Comparison of ENCODE assay signal across 7 cellular contexts in the genomic region with DNA sequence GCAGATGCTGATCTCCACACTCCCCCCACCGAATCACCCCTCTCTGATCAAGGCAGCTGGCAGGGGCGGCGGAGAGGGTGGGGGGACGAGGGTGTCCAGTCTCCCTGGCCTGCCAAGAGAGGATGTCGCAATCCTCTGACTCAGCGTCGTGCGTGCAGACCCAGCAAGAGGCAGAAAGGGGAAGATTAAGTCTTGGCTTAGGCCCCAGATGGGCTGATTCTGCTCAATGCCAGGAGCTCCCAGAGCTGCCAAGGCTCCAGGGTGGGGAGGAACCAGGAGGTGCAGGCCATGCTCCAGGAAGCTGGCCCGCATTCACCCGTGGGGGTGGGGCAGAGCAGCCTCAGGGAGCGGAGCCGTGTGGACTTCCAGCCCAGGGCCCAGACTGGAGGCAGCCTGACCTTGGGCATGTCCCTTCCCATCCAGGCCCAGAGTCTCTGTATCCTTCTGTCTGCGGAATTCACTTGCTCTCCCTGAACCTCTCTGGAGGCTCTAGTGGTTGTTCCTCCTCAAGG. TPM values are rescaled to one million over a fixed set of nuclear protein-coding genes. Genes with fewer than 3 reads are reported as not detected.
A peak's percentile ranks its signal among the peaks of the same experiment; 100 is the strongest.
DNase-seq lines count a peak whose midpoint lies in the region; ATAC-seq and TF ChIP-seq lines count a peak whose summit lies in the region.

No MANE protein-coding gene starts in this region.

- DNase-seq in EL, result peak; percentile 100
- peak; percentile 86 for DNase-seq in NCI-H1092 (lab: John Stamatoyannopoulos, UW)
- no peak for DNase-seq in WTC11 (ENCODE audit: low spot score)
- peak in 55 of 56 donors; percentile 24 to 91 (median 73) for DNase-seq in nucleus accumbens (lab: John Stamatoyannopoulos, UW)
- no peak for DNase-seq in NCI-H1436 treated with DMSO at 0.1 percent for 48 hours (lab: John Stamatoyannopoulos, UW)

- peak overlapping the region; percentile 77 to 96 (median 92) for H3K27ac ChIP-seq in gastroesophageal sphincter

- peaks cover 19% of the 10 kb centered on the region for H3K4me1 Mint-ChIP-seq in WTC11

- ATAC-seq in WTC11 (peak; percentile 43), gastroesophageal sphincter (peak; percentile 99), GM19397 (IDR thresholded peaks at IDR 0.05; ENCODE audit: unreplicated experiment) (no peak)

- WGBS in gastroesophageal sphincter (ENCODE audit: low coverage in 1 of 2), 2 donors, result 0% methylated on average over 4 to 5 of the region's 13 CpGs

- peaks cover 37% of the 10 kb centered on the region for H3K27me3 Mint-ChIP-seq in WTC11 (ENCODE audit: low read depth)

- H3K27ac Mint-ChIP-seq in WTC11, result no peak overlapping the region

- no peaks in the 10 kb centered on the region for H3K27me3 ChIP-seq in gastroesophageal sphincter

- H3K4me3 ChIP-seq in gastroesophageal sphincter, result no peak overlapping the region

- no peak for TF ChIP-seq POLR2A in gastroesophageal sphincter (IDR thresholded peaks at IDR 0.05)

- peaks cover 5 to 77% (median 38%) of the 10 kb centered on the region in 3 donors for H3K4me1 ChIP-seq in gastroesophageal sphincter

- POLR2A ChIA-PET in WTC11 (lab: Charles Lee), result interaction anchor here (0.8 kb wide), 1 partner anchor 12 kb away, joined by 3 read pairs; no protein-coding TSS in a partner anchor

- TF ChIP-seq CTCF in WTC11 (IDR thresholded peaks at IDR 0.05), result no peak
- no peak for TF ChIP-seq CTCF in gastroesophageal sphincter (IDR thresholded peaks at IDR 0.05)

- CTCF ChIA-PET in WTC11 (lab: Charles Lee), result interaction anchor here (0.7 to 4.5 kb wide), 7 partner anchors 11 to 43 kb away, joined by 3 to 23 read pairs (median 4); no protein-coding TSS in a partner anchor

- no peaks in the 10 kb centered on the region for H3K36me3 Mint-ChIP-seq in WTC11

- no peak for TF ChIP-seq EP300 in gastroesophageal sphincter (IDR thresholded peaks at IDR 0.05)

- no peaks in the 10 kb centered on the region for H3K9me3 Mint-ChIP-seq in WTC11

- H3K9me3 ChIP-seq in gastroesophageal sphincter, result no peaks in the 10 kb centered on the region

- no peak overlapping the region for H3K4me3 Mint-ChIP-seq in WTC11

- no peaks in the 10 kb centered on the region for H3K36me3 ChIP-seq in gastroesophageal sphincter

TF ChIP-seq in WTC11, 78 proteins besides CTCF, POLR2A, EP300 and RAD21 (continues in another document):
- TF ChIP-seq ZNF396 (CRISPR knock-in tag; IDR thresholded peaks at IDR 0.05; ENCODE audit: borderline replicate concordance) (no peak), ZNF425 (CRISPR knock-in tag; conservative IDR thresholded peaks at IDR 0.05) (no peak), NFYB (CRISPR knock-in tag; conservative IDR thresholded peaks at IDR 0.05; ENCODE audit: low read depth) (no peak), CBFB (CRISPR knock-in tag; IDR thresholded peaks at IDR 0.05; ENCODE audit: low read depth) (no peak), GRHL2 (CRISPR knock-in tag; IDR thresholded peaks at IDR 0.05; ENCODE audit: insufficient replicate concordance, severe bottlenecking) (no peak), TEAD1 (CRISPR knock-in tag; IDR thresholded peaks at IDR 0.05) (no peak), USF2 (CRISPR knock-in tag; IDR thresholded peaks at IDR 0.05) (no peak), ZNF416 (CRISPR knock-in tag; IDR thresholded peaks at IDR 0.05) (no peak), ATF1 (CRISPR knock-in tag; IDR thresholded peaks at IDR 0.05) (no peak), ZBTB21 (CRISPR knock-in tag; IDR thresholded peaks at IDR 0.05; ENCODE audit: borderline replicate concordance) (no peak), CREB1 (CRISPR knock-in tag; IDR thresholded peaks at IDR 0.05) (no peak), ZBTB43 (CRISPR knock-in tag; IDR thresholded peaks at IDR 0.05) (no peak), NR2C2 (CRISPR knock-in tag; IDR thresholded peaks at IDR 0.05) (no peak), RORB (CRISPR knock-in tag; IDR thresholded peaks at IDR 0.05) (no peak)
- TF ChIP-seq, protein P1, sequence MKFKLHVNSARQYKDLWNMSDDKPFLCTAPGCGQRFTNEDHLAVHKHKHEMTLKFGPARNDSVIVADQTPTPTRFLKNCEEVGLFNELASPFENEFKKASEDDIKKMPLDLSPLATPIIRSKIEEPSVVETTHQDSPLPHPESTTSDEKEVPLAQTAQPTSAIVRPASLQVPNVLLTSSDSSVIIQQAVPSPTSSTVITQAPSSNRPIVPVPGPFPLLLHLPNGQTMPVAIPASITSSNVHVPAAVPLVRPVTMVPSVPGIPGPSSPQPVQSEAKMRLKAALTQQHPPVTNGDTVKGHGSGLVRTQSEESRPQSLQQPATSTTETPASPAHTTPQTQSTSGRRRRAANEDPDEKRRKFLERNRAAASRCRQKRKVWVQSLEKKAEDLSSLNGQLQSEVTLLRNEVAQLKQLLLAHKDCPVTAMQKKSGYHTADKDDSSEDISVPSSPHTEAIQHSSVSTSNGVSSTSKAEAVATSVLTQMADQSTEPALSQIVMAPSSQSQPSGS (CRISPR knock-in tag; IDR thresholded peaks at IDR 0.05; ENCODE audit: borderline replicate concordance, low read depth), result no peak
- TF ChIP-seq, protein P2, sequence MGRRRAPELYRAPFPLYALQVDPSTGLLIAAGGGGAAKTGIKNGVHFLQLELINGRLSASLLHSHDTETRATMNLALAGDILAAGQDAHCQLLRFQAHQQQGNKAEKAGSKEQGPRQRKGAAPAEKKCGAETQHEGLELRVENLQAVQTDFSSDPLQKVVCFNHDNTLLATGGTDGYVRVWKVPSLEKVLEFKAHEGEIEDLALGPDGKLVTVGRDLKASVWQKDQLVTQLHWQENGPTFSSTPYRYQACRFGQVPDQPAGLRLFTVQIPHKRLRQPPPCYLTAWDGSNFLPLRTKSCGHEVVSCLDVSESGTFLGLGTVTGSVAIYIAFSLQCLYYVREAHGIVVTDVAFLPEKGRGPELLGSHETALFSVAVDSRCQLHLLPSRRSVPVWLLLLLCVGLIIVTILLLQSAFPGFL (CRISPR knock-in tag; IDR thresholded peaks at IDR 0.05; ENCODE audit: borderline replicate concordance), result no peak

RNA-seq across cellular contexts. Expression of gene BCL3, which starts 6.6 kb away (rescaled TPM):
- total RNA-seq in WTC11 (2021), result 4.6 to 7.8 TPM (median 5.6 TPM) in 3 replicates
- 10 to 100 TPM; 13.2 to 37.7 (median 16.4) TPM for total RNA-seq in gastroesophageal sphincter

RNA-seq across cellular contexts. Expression of gene CBLC, which starts 35.8 kb away (rescaled TPM):
- total RNA-seq in WTC11 (2021) (20.5 to 29.5 TPM (median 27.8 TPM) in 3 replicates), gastroesophageal sphincter (1 to 10 TPM in 1 of 4 donors, under 1 TPM in 1, not detected in 2; 0.93 to 1.0 TPM)

RNA-seq across cellular contexts. Expression of gene CEACAM16, which starts 42.9 kb away (rescaled TPM):
- not detected in 3 replicates for total RNA-seq in WTC11 (2021)
- not detected for total RNA-seq in gastroesophageal sphincter

Comparison
In these comparisons a context has a peak if more than half of its experiments do, and no peak if none do; other contexts are left out.
1. DNase-seq: peak in EL (single experiment), NCI-H1092 (single experiment) and nucleus accumbens (55 of 56); none in WTC11 (single experiment) and NCI-H1436 treated with DMSO at 0.1 percent for 48 hours (single experiment).
2. RNA of gene CBLC, which starts 35.8 kb away (total RNA-seq): 20.5 to 29.5 TPM in WTC11; 0.93 to 1.0 TPM in gastroesophageal sphincter; every median in the first group is over 10 times any median in the second.